In genomic region chr14:91415794-91416743, GRCh38 we compare ENCODE assay signal across 7 cellular contexts. TPM values are rescaled to one million over a fixed set of nuclear protein-coding genes. Genes with fewer than 3 reads are reported as not detected.
DNase-seq lines count a peak whose midpoint lies in the region; ATAC-seq and TF ChIP-seq lines count a peak whose summit lies in the region.

No MANE protein-coding gene starts in this region.

- WGBS in spleen, 5 donors: 7 to 18% (median 10%) methylated on average over 18 of the region's 18 CpGs

- peak overlapping the region; percentile 99 for H3K27ac Mint-ChIP-seq in activated CD8-positive, alpha-beta T cell treated with anti-CD3 and anti-CD28 coated beads for 36 hours

- no peaks in the 10 kb centered on the region for H3K27me3 ChIP-seq in spleen (replicated peaks in 1 of 7)

- CTCF ChIA-PET in activated CD8-positive, alpha-beta T cell treated with anti-CD3 and anti-CD28 coated beads for 36 hours (lab: Charles Lee): interaction anchor here (0.8 to 13.8 kb wide), 9 partner anchors 13 to 116 kb away, joined by 3 to 155 read pairs (median 4); no protein-coding TSS in a partner anchor

- intact Hi-C loops in activated CD8-positive, alpha-beta T cell treated with anti-CD3 and anti-CD28 coated beads for 36 hours (cut with micrococcal nuclease): loop anchor here (5.0 to 10.0 kb wide), 3 partner anchors 44 to 189 kb away; no protein-coding TSS in a partner anchor
- intact Hi-C loops in head of caudate nucleus (cut with DNase I): no loop called here
- intact Hi-C loops in spleen (cut with DNase I; ENCODE audit: low total_unique reads): loop anchor here (5.0 to 10.0 kb wide), 2 partner anchors 51 to 89 kb away; no protein-coding TSS in a partner anchor

- no peaks in the 10 kb centered on the region for H3K9me3 Mint-ChIP-seq in activated CD8-positive, alpha-beta T cell treated with anti-CD3 and anti-CD28 coated beads for 36 hours

- peak in 2 of 3 donors; percentile 45 to 46 for TF ChIP-seq POLR2A in spleen (IDR thresholded peaks at IDR 0.05)

- no peak for TF ChIP-seq CTCF in activated CD8-positive, alpha-beta T cell treated with anti-CD3 and anti-CD28 coated beads for 36 hours (IDR thresholded peaks at IDR 0.05)
- no peak for TF ChIP-seq CTCF in spleen (IDR thresholded peaks at IDR 0.05 in 8 of 11, conservative IDR thresholded peaks at IDR 0.05 in 3 of 11)

- H3K27ac ChIP-seq in spleen: peak overlapping the region; percentile 76 to 94 (median 91)

- peak overlapping the region; percentile 81 to 97 (median 94) for H3K4me3 ChIP-seq in spleen

- H3K36me3 Mint-ChIP-seq in activated CD8-positive, alpha-beta T cell treated with anti-CD3 and anti-CD28 coated beads for 36 hours (ENCODE audit: low read depth): peaks cover 46% of the 10 kb centered on the region

- peak; percentile 76 for DNase-seq in NCI-H1105 treated with DMSO at 0.1 percent for 48 hours (lab: John Stamatoyannopoulos, UW)
- peak; percentile 91 for DNase-seq in activated CD8-positive, alpha-beta T cell treated with anti-CD3 and anti-CD28 coated beads for 36 hours
- DNase-seq in head of caudate nucleus: peak in 33 of 42 donors; percentile 35 to 87 (median 65)
- DNase-seq in spleen: peak; percentile 91
- DNase-seq in amniotic stem cell (lab: John Stamatoyannopoulos, UW): no peak

- peak overlapping the region; percentile 92 for H3K4me3 Mint-ChIP-seq in activated CD8-positive, alpha-beta T cell treated with anti-CD3 and anti-CD28 coated beads for 36 hours

- ATAC-seq in GM18858 (IDR thresholded peaks at IDR 0.05; ENCODE audit: unreplicated experiment) (peak; percentile 46), HG02610 (IDR thresholded peaks at IDR 0.05; ENCODE audit: unreplicated experiment) (peak; percentile 62)
- ATAC-seq in activated CD8-positive, alpha-beta T cell treated with anti-CD3 and anti-CD28 coated beads for 36 hours: peak; percentile 62

- peaks cover 0 to 25% (median 0%) of the 10 kb centered on the region in 6 donors for H3K36me3 ChIP-seq in spleen

- H3K27me3 Mint-ChIP-seq in activated CD8-positive, alpha-beta T cell treated with anti-CD3 and anti-CD28 coated beads for 36 hours: no peaks in the 10 kb centered on the region

- H3K4me1 ChIP-seq in spleen: peaks cover 40 to 83% (median 72%) of the 10 kb centered on the region in 6 donors

- peaks cover 47% of the 10 kb centered on the region for H3K4me1 Mint-ChIP-seq in activated CD8-positive, alpha-beta T cell treated with anti-CD3 and anti-CD28 coated beads for 36 hours (ENCODE audit: low read depth)

- no peaks in the 10 kb centered on the region for H3K9me3 ChIP-seq in spleen

- POLR2A ChIA-PET in activated CD8-positive, alpha-beta T cell treated with anti-CD3 and anti-CD28 coated beads for 36 hours (lab: Charles Lee): interaction anchor here (0.9 to 14.7 kb wide), 23 partner anchors 16 to 171 kb away, joined by 3 to 214 read pairs (median 5); partner anchors contain the start of genes GPR68 and PPP4R3A

RNA-seq across cellular contexts. Expression of gene CCDC88C, which starts 1.6 kb away (rescaled TPM):
- total RNA-seq in activated CD8-positive, alpha-beta T cell treated with anti-CD3 and anti-CD28 coated beads for 36 hours: 10 to 100 TPM; 83.6 to 87.8 TPM
- total RNA-seq in spleen: 100 to 1,000 TPM in 6 of 7 donors, 10 to 100 TPM in 1; 96.4 to 136 (median 107) TPM
- 10 to 100 TPM; 23.2 to 38.4 (median 29.8) TPM for polyA plus RNA-seq in spleen
